ENCODE assay signal across 8 cellular contexts in the genomic region with DNA sequence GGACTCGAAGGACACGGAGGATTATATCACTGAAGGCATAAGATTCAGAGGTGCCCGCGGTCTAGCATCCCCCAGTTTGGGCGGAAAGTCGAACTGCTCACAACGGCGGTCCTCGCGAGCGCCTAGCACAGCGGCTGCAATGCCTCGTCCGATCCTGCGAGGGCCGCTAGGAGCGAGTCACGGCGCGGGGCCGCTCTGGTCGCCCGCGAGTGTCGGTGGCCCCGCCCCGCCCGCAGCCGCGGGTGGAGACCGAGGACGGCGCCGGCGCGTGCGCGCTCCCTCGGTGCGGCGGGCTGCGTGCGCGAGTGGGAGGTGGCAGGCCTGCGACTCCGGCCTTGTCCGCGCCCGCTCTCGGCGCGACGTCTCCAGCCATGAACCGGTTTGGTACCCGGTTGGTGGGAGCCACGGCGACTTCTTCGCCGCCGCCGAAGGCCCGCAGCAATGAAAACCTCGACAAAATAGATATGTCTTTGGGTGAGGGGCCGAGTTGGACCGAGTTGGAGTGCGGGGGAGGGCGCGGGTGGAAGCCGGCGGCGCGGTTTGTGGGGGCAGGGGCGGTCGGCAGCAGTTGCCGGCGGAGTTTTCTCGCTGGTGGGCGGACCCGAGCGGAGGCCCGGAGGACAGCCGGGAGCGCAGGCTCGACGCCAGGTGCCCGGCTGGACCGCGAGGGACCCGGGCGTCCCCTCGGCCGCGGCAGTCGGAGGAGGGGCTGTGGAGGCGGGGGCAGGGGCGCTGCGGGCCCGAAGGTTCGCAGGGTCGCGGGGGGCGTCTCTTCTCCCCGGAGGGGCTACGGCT. TPM values are rescaled to one million over a fixed set of nuclear protein-coding genes. Genes with fewer than 3 reads are reported as not detected.
A peak's percentile ranks its signal among the peaks of the same experiment; 100 is the strongest.
DNase-seq lines count a peak whose midpoint lies in the region; ATAC-seq, FAIRE-seq and TF ChIP-seq lines count a peak whose summit lies in the region.

A gene with protein sequence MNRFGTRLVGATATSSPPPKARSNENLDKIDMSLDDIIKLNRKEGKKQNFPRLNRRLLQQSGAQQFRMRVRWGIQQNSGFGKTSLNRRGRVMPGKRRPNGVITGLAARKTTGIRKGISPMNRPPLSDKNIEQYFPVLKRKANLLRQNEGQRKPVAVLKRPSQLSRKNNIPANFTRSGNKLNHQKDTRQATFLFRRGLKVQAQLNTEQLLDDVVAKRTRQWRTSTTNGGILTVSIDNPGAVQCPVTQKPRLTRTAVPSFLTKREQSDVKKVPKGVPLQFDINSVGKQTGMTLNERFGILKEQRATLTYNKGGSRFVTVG (plus strand): TSS at position 283 of the 795 bp plus-strand sequence. CDS start 89 bp downstream, at position 372.

- peak; percentile 81 for ATAC-seq in GM18868 (IDR thresholded peaks at IDR 0.05; ENCODE audit: unreplicated experiment)
- ATAC-seq in HG03103 (IDR thresholded peaks at IDR 0.05; ENCODE audit: low read depth, unreplicated experiment): peak; percentile 70

- peak within 1 kb of the TSS; percentile 92 for H3K27ac ChIP-seq in VCaP
- peak within 1 kb of the TSS; percentile 96 to 97 for H3K27ac ChIP-seq in breast epithelium
- H3K27ac ChIP-seq in small intestine (ENCODE audit: low read depth in 1 of 2, low read length in 1 of 2): peak within 1 kb of the TSS; percentile 88 to 94

- H3K9me3 ChIP-seq in breast epithelium (no peaks in the 10 kb centered on the region), small intestine (ENCODE audit: control insufficient read depth, low read depth) (no peaks in the 10 kb centered on the region)

- TF ChIP-seq POLR2A in breast epithelium (IDR thresholded peaks at IDR 0.05): peak; percentile 42

- no peak for FAIRE-seq in small intestine (lab: Jason Lieb, UNC)

- H3K36me3 ChIP-seq in breast epithelium: no peaks in the 10 kb centered on the region
- no peaks in the 10 kb centered on the region for H3K36me3 ChIP-seq in small intestine (ENCODE audit: control insufficient read depth in 2 of 2, insufficient read depth in 2 of 2, low read length in 2 of 2)

- in situ Hi-C loops in ACHN (cut with HindIII; ENCODE audit: low pct_ligation_motif_present, low pct_unique_long_range_greater_than_20kb, low sequenced_read_pairs): no loop called here

- intact Hi-C loops in breast epithelium (cut with DNase I; ENCODE audit: low total_unique reads): no loop called here

- H3K4me1 ChIP-seq in breast epithelium: peaks cover 0 to 7% of the 10 kb centered on the region in 2 donors
- no peaks in the 10 kb centered on the region for H3K4me1 ChIP-seq in small intestine (ENCODE audit: control insufficient read depth in 2 of 2, insufficient read depth in 1 of 2, low read depth in 1 of 2, low read length in 1 of 2)

- WGBS in small intestine, 3 donors: 0% methylated on average over 74 to 104 of the region's 104 CpGs

- peak within 1 kb of the TSS; percentile 93 to 96 (median 95) for H3K4me3 ChIP-seq in breast epithelium
- peak within 1 kb of the TSS; percentile 95 to 96 for H3K4me3 ChIP-seq in small intestine (ENCODE audit: low read depth in 1 of 2, low read length in 2 of 2)

- H3K27me3 ChIP-seq in breast epithelium (no peaks in the 10 kb centered on the region), small intestine (ENCODE audit: control insufficient read depth in 2 of 2, insufficient read depth in 2 of 2, low read length in 2 of 2) (no peaks in the 10 kb centered on the region)

- peak; percentile 75 for DNase-seq in ACHN
- peak; percentile 97 for DNase-seq in NCI-H2196 treated with DMSO at 0.1 percent for 48 hours (lab: John Stamatoyannopoulos, UW; ENCODE audit: unreplicated experiment)
- peak; percentile 84 to 90 for DNase-seq in breast epithelium (ENCODE audit: low spot score in 2 of 2)
- DNase-seq in iPS-NIHi11 (ENCODE audit: low spot score): peak; percentile 88
- peak; percentile 86 for DNase-seq in small intestine

- TF ChIP-seq CTCF in VCaP (conservative IDR thresholded peaks at IDR 0.05): peak; percentile 70
- TF ChIP-seq CTCF in breast epithelium (IDR thresholded peaks at IDR 0.05): peak in 1 of 3 donors; percentile 59

RNA-seq across cellular contexts. Expression of the gene that starts here (rescaled TPM):
- total RNA-seq in breast epithelium: 10 to 100 TPM; 56.5 to 61.6 (median 56.7) TPM
- 10 to 100 TPM; 11.2 to 13.0 (median 11.3) TPM for polyA plus RNA-seq in small intestine

Comparison
In these comparisons a context has a peak if more than half of its experiments do, and no peak if none do; other contexts are left out.
1. Peak in every context shown above with its lines: DNase-seq, ATAC-seq, H3K4me3 ChIP-seq and H3K27ac ChIP-seq.